ENCODE assay signal across 30 cellular contexts in genomic region chr15:96369351-96369750, GRCh38. TPM values are rescaled to one million over a fixed set of nuclear protein-coding genes. Genes with fewer than 3 reads are reported as not detected.
"Had no signal": no experiment of that assay in that cellular context is flagged by ENCODE, and none has a peak within 500 bp of the region (broad histone marks: within the 10 kb centered on the region; RNA-seq: fewer than 3 reads in every experiment).

No MANE protein-coding gene starts in this region.

- H3K4me1 ChIP-seq: esophagus squamous epithelium, gastroesophageal sphincter had no signal

- H3K36me3 Mint-ChIP-seq: activated naive CD8-positive, alpha-beta T cell had no signal

- H3K27ac ChIP-seq: body of pancreas, epithelial cell of prostate, esophagus squamous epithelium, gastroesophageal sphincter had no signal

- H3K9me3 ChIP-seq: body of pancreas, esophagus squamous epithelium, gastroesophageal sphincter had no signal

- H3K36me3 ChIP-seq: esophagus squamous epithelium, gastroesophageal sphincter had no signal

- H3K27ac Mint-ChIP-seq: activated CD4-positive, alpha-beta memory T cell treated with anti-CD3 and anti-CD28 coated beads for 36 hours; activated CD4-positive, alpha-beta T cell treated with anti-CD3 and anti-CD28 coated beads for 36 hours; activated CD4-positive, alpha-beta T cell treated with anti-CD3 and anti-CD28 coated beads, Interleukin-2, amount 10 ng/mL, durations not matched to agents 24 days and 14 days; activated CD8-positive, alpha-beta T cell treated with anti-CD3 and anti-CD28 coated beads, Interleukin-2, amount 10 ng/mL, durations not matched to agents 7 days and 5 days; activated naive CD8-positive, alpha-beta T cell; activated T-cell treated with anti-CD3 and anti-CD28 coated beads, Interleukin-2, amount 50 U/mL, for 24 hours; activated T-cell treated with anti-CD3 and anti-CD28 coated beads, Interleukin-2, amount 50 U/mL, for 72 hours; effector memory CD8-positive, alpha-beta T cell; T-helper 17 cell; T-helper 2 cell treated with Interferon-gamma antibody and Interleukin-4, amounts not matched to agents 5 μg/mL and 100 μg/mL, for 36 hours had no signal

- H3K9me3 Mint-ChIP-seq: activated CD4-positive, alpha-beta memory T cell treated with anti-CD3 and anti-CD28 coated beads for 36 hours; effector memory CD8-positive, alpha-beta T cell; T-helper 2 cell treated with Interferon-gamma antibody and Interleukin-4, amounts not matched to agents 5 μg/mL and 100 μg/mL, for 36 hours had no signal

- H3K4me1 Mint-ChIP-seq: activated CD4-positive, alpha-beta T cell treated with anti-CD3 and anti-CD28 coated beads for 36 hours; activated CD4-positive, alpha-beta T cell treated with anti-CD3 and anti-CD28 coated beads, Interleukin-2, amount 10 ng/mL, durations not matched to agents 24 days and 14 days; T-helper 17 cell had no signal

- H3K27me3 ChIP-seq: gastroesophageal sphincter had no signal

- ATAC-seq: activated CD4-positive, alpha-beta T cell treated with anti-CD3 and anti-CD28 coated beads for 36 hours; activated CD8-positive, alpha-beta T cell treated with anti-CD3 and anti-CD28 coated beads, Interleukin-2, amount 10 ng/mL, durations not matched to agents 7 days and 5 days; activated T-cell treated with anti-CD3 and anti-CD28 coated beads, Interleukin-2, amount 50 U/mL, for 72 hours; body of pancreas; effector memory CD8-positive, alpha-beta T cell; gastroesophageal sphincter; T-helper 17 cell had no signal

- H3K4me3 ChIP-seq: body of pancreas, gastroesophageal sphincter had no signal

- H3K4me3 Mint-ChIP-seq: activated CD4-positive, alpha-beta memory T cell treated with anti-CD3 and anti-CD28 coated beads for 36 hours; activated CD4-positive, alpha-beta T cell treated with anti-CD3 and anti-CD28 coated beads for 36 hours; activated CD4-positive, alpha-beta T cell treated with anti-CD3 and anti-CD28 coated beads, Interleukin-2, amount 10 ng/mL, durations not matched to agents 24 days and 14 days; activated CD8-positive, alpha-beta T cell treated with anti-CD3 and anti-CD28 coated beads, Interleukin-2, amount 10 ng/mL, durations not matched to agents 7 days and 5 days; activated naive CD8-positive, alpha-beta T cell; activated T-cell treated with anti-CD3 and anti-CD28 coated beads, Interleukin-2, amount 50 U/mL, for 24 hours; activated T-cell treated with anti-CD3 and anti-CD28 coated beads, Interleukin-2, amount 50 U/mL, for 72 hours; effector memory CD8-positive, alpha-beta T cell; T-helper 17 cell; T-helper 2 cell treated with Interferon-gamma antibody and Interleukin-4, amounts not matched to agents 5 μg/mL and 100 μg/mL, for 36 hours had no signal

- DNase-seq: activated CD4-positive, alpha-beta memory T cell treated with anti-CD3 and anti-CD28 coated beads for 36 hours; activated CD4-positive, alpha-beta T cell treated with anti-CD3 and anti-CD28 coated beads for 36 hours; activated CD4-positive, alpha-beta T cell treated with anti-CD3 and anti-CD28 coated beads, Interleukin-2, amount 10 ng/mL, durations not matched to agents 24 days and 14 days; activated CD4-positive, CD25-positive, alpha-beta regulatory T cell; activated CD4-positive, CD25-positive, alpha-beta regulatory T cell treated with anti-CD3 and anti-CD28 coated beads, Interleukin-2, amount 50 U/mL, for 72 hours; activated CD8-positive, alpha-beta memory T cell treated with anti-CD3 and anti-CD28 coated beads, Interleukin-2, amount 50 U/mL, for 48 hours; activated CD8-positive, alpha-beta T cell treated with anti-CD3 and anti-CD28 coated beads, Interleukin-2, amount 10 ng/mL, durations not matched to agents 7 days and 5 days; activated gamma-delta T cell treated with Interleukin-2 at 50 U/mL for 16 hours; activated naive CD4-positive, alpha-beta T cell treated with anti-CD3 and anti-CD28 coated beads, Interleukin-2, amount 50 U/mL, for 16 hours; activated naive CD4-positive, alpha-beta T cell treated with Interleukin-2 at 50 U/mL for 16 hours; activated T-cell treated with anti-CD3 and anti-CD28 coated beads for 4 hours; activated T-cell treated with anti-CD3 and anti-CD28 coated beads, Interleukin-2, amount 50 U/mL, for 24 hours; activated T-cell treated with anti-CD3 and anti-CD28 coated beads, Interleukin-2, amount 50 U/mL, for 72 hours; amniotic stem cell; anterior cingulate cortex; body of pancreas; caudate nucleus; cortex of kidney; dermis blood vessel endothelial cell; effector CD4-positive, alpha-beta T cell; effector memory CD8-positive, alpha-beta T cell; esophagus squamous epithelium; foreskin melanocyte; T-helper 1 cell; T-helper 17 cell had no signal

RNA-seq across cellular contexts. Expression of gene NR2F2, which starts 38.9 kb away (rescaled TPM):
- total RNA-seq: activated CD4-positive, alpha-beta memory T cell treated with anti-CD3 and anti-CD28 coated beads for 36 hours; activated CD4-positive, alpha-beta T cell treated with anti-CD3 and anti-CD28 coated beads for 36 hours; activated CD4-positive, alpha-beta T cell treated with anti-CD3 and anti-CD28 coated beads, Interleukin-2, amount 10 ng/mL, durations not matched to agents 24 days and 14 days; activated CD8-positive, alpha-beta memory T cell treated with anti-CD3 and anti-CD28 coated beads for 36 hours; activated CD8-positive, alpha-beta T cell treated with anti-CD3 and anti-CD28 coated beads, Interleukin-2, amount 10 ng/mL, durations not matched to agents 7 days and 5 days; activated T-cell treated with anti-CD3 and anti-CD28 coated beads, Interleukin-2, amount 50 U/mL, for 72 hours; T-helper 17 cell had no signal
